ENCODE assay signal across 20 cellular contexts in the genomic region with DNA sequence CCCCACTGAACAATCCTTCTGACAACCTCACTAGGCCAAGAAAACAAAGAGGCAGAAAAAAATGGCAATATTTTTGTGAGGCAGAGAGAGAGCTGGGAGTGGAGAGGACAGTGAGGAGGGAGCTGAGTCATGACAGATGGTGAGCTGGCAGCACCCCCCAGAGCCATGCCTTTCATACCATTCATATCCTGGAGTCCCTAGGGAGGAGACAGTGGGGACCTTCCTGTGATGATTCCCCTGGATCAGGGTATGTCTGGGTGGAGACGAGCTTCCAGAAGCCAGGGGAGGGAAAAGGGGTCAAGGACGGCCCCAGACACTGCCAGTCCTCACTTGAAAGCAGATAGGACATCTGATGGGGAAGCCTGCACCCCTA.
DNase-seq lines count a peak whose midpoint lies in the region; ATAC-seq and TF ChIP-seq lines count a peak whose summit lies in the region.
"Had no signal": no experiment of that assay in that cellular context is flagged by ENCODE, and none has a peak within 500 bp of the region (broad histone marks: within the 10 kb centered on the region; RNA-seq: fewer than 3 reads in every experiment).

No MANE protein-coding gene starts in this region.

- H3K4me3 ChIP-seq in cardiac fibroblast (replicated peaks in 1 of 2; ENCODE audit: low read depth in 2 of 2, low read length in 2 of 2), result no peak overlapping the region
- H3K4me3 ChIP-seq in mesodermal cell (ENCODE audit: extremely low read depth, insufficient read depth, low read length, poor library complexity, severe bottlenecking), result no peak overlapping the region
- H3K4me3 ChIP-seq: esophagus squamous epithelium had no signal

- no peaks in the 10 kb centered on the region for H3K4me1 Mint-ChIP-seq in activated naive CD8-positive, alpha-beta T cell treated with anti-CD3 and anti-CD28 coated beads for 36 hours
- H3K4me1 Mint-ChIP-seq: activated CD4-positive, alpha-beta T cell treated with anti-CD3 and anti-CD28 coated beads, Interleukin-2, amount 10 ng/mL, durations not matched to agents 7 days and 5 days; CD4-positive, CD25-positive, alpha-beta regulatory T cell; stimulated activated memory B cell treated with anti-CD40 and anti-IgM and Interleukin-4, amounts not matched to agents 10 μg/mL and 1 μg/mL and 100 μg/mL, for 72 hours had no signal

- peak; percentile 74 for DNase-seq in AG20443 (ENCODE audit: low spot score)
- DNase-seq in LoVo (ENCODE audit: low spot score), result peak; percentile 8
- peak; percentile 33 to 52 for DNase-seq in cardiac fibroblast (ENCODE audit: low read depth in 2 of 2)
- no peak for DNase-seq in activated naive CD8-positive, alpha-beta T cell treated with anti-CD3 and anti-CD28 coated beads for 36 hours
- no peak for DNase-seq in DMS79 (lab: John Stamatoyannopoulos, UW)
- DNase-seq in DMS114 treated with DMSO at 0.1 percent for 48 hours (lab: John Stamatoyannopoulos, UW; ENCODE audit: unreplicated experiment), result no peak
- DNase-seq: activated CD4-positive, alpha-beta T cell treated with anti-CD3 and anti-CD28 coated beads, Interleukin-2, amount 10 ng/mL, durations not matched to agents 7 days and 5 days; activated T-cell treated with anti-CD3 and anti-CD28 coated beads, Interleukin-2, amount 50 U/mL, for 48 hours; amniotic stem cell; CD4-positive, CD25-positive, alpha-beta regulatory T cell; esophagus squamous epithelium; GOT3; MM.1S; OCI-M1; stimulated activated CD4-positive, alpha-beta T cell treated with anti-CD3 and anti-CD28 coated beads, Interleukin-4, amount 100 ng/mL, for 4 hours had no signal

- H3K9me3 ChIP-seq in mesodermal cell (ENCODE audit: control insufficient read depth, low read length), result no peaks in the 10 kb centered on the region
- H3K9me3 ChIP-seq: esophagus squamous epithelium had no signal

- no peaks in the 10 kb centered on the region for H3K36me3 ChIP-seq in mesodermal cell (ENCODE audit: control insufficient read depth, insufficient read depth, low read length)
- H3K36me3 ChIP-seq: esophagus squamous epithelium had no signal

- H3K27ac ChIP-seq in mesodermal cell (ENCODE audit: low read depth, low read length, severe bottlenecking), result peak overlapping the region; percentile 62
- H3K27ac ChIP-seq: esophagus squamous epithelium had no signal

- no peaks in the 10 kb centered on the region for H3K36me3 Mint-ChIP-seq in activated naive CD8-positive, alpha-beta T cell treated with anti-CD3 and anti-CD28 coated beads for 36 hours
- H3K36me3 Mint-ChIP-seq: CD4-positive, CD25-positive, alpha-beta regulatory T cell; stimulated activated memory B cell treated with anti-CD40 and anti-IgM and Interleukin-4, amounts not matched to agents 10 μg/mL and 1 μg/mL and 100 μg/mL, for 72 hours had no signal

- H3K4me3 Mint-ChIP-seq in activated naive CD8-positive, alpha-beta T cell treated with anti-CD3 and anti-CD28 coated beads for 36 hours, result no peak overlapping the region
- H3K4me3 Mint-ChIP-seq: activated CD4-positive, alpha-beta T cell treated with anti-CD3 and anti-CD28 coated beads, Interleukin-2, amount 10 ng/mL, durations not matched to agents 7 days and 5 days; CD4-positive, CD25-positive, alpha-beta regulatory T cell; dendritic cell treated with granulocyte-macrophage colony-stimulating factor and Interleukin-4, amounts not matched to agents 40 ng/mL and 50 ng/mL, for 4 days; stimulated activated memory B cell treated with anti-CD40 and anti-IgM and Interleukin-4, amounts not matched to agents 10 μg/mL and 1 μg/mL and 100 μg/mL, for 72 hours; T-helper 1 cell treated with Interleukin-12 subunit alpha and Interleukin-12 subunit beta and Interleukin-4 antibody, amounts not matched to agents 30 μg/mL and 1 μg/mL, for 36 hours had no signal

- no peak for TF ChIP-seq CTCF in cardiac fibroblast (IDR thresholded peaks at IDR 0.05; ENCODE audit: low read depth, low read length)

- H3K9me3 Mint-ChIP-seq in activated naive CD8-positive, alpha-beta T cell treated with anti-CD3 and anti-CD28 coated beads for 36 hours, result no peaks in the 10 kb centered on the region
- H3K9me3 Mint-ChIP-seq: activated CD4-positive, alpha-beta T cell treated with anti-CD3 and anti-CD28 coated beads, Interleukin-2, amount 10 ng/mL, durations not matched to agents 7 days and 5 days; dendritic cell treated with granulocyte-macrophage colony-stimulating factor and Interleukin-4, amounts not matched to agents 40 ng/mL and 50 ng/mL, for 4 days; stimulated activated memory B cell treated with anti-CD40 and anti-IgM and Interleukin-4, amounts not matched to agents 10 μg/mL and 1 μg/mL and 100 μg/mL, for 72 hours; T-helper 1 cell treated with Interleukin-12 subunit alpha and Interleukin-12 subunit beta and Interleukin-4 antibody, amounts not matched to agents 30 μg/mL and 1 μg/mL, for 36 hours had no signal

- H3K4me1 ChIP-seq in mesodermal cell (ENCODE audit: control insufficient read depth, insufficient read depth, low read length, poor library complexity, severe bottlenecking), result peaks cover 13% of the 10 kb centered on the region

- no peak overlapping the region for H3K27ac Mint-ChIP-seq in activated naive CD8-positive, alpha-beta T cell treated with anti-CD3 and anti-CD28 coated beads for 36 hours
- H3K27ac Mint-ChIP-seq: activated CD4-positive, alpha-beta T cell treated with anti-CD3 and anti-CD28 coated beads, Interleukin-2, amount 10 ng/mL, durations not matched to agents 7 days and 5 days; CD4-positive, CD25-positive, alpha-beta regulatory T cell; dendritic cell treated with granulocyte-macrophage colony-stimulating factor and Interleukin-4, amounts not matched to agents 40 ng/mL and 50 ng/mL, for 4 days; stimulated activated memory B cell treated with anti-CD40 and anti-IgM and Interleukin-4, amounts not matched to agents 10 μg/mL and 1 μg/mL and 100 μg/mL, for 72 hours; T-helper 1 cell treated with Interleukin-12 subunit alpha and Interleukin-12 subunit beta and Interleukin-4 antibody, amounts not matched to agents 30 μg/mL and 1 μg/mL, for 36 hours had no signal

- WGBS in mesodermal cell (ENCODE audit: insufficient coverage in 2 of 2), 2 experiments, result 68 to 83% methylated on average over 2 of the region's 2 CpGs

- no peak for ATAC-seq in HG03135 (IDR thresholded peaks at IDR 0.05; ENCODE audit: unreplicated experiment)
- ATAC-seq: stimulated activated memory B cell treated with anti-CD40 and anti-IgM and Interleukin-4, amounts not matched to agents 10 μg/mL and 1 μg/mL and 100 μg/mL, for 72 hours had no signal

- H3K27me3 Mint-ChIP-seq in activated naive CD8-positive, alpha-beta T cell treated with anti-CD3 and anti-CD28 coated beads for 36 hours, result peaks cover 5% of the 10 kb centered on the region
- H3K27me3 Mint-ChIP-seq: activated CD4-positive, alpha-beta T cell treated with anti-CD3 and anti-CD28 coated beads, Interleukin-2, amount 10 ng/mL, durations not matched to agents 7 days and 5 days; CD4-positive, CD25-positive, alpha-beta regulatory T cell had no signal

Comparison
In these comparisons a context has a peak if more than half of its experiments do, and no peak if none do; other contexts are left out.
1. DNase-seq: peak in AG20443 (single experiment), LoVo (single experiment) and cardiac fibroblast (2 of 2); none in activated naive CD8-positive, alpha-beta T cell treated with anti-CD3 and anti-CD28 coated beads for 36 hours (single experiment), DMS79 (single experiment) and DMS114 treated with DMSO at 0.1 percent for 48 hours (single experiment).